Comparison of ENCODE assay signal across 1 cellular context in genomic region chr3:8657804-8658311, GRCh38.
TF ChIP-seq lines count a peak whose summit lies in the region.

No MANE protein-coding gene starts in this region.

TF ChIP-seq in WTC11, 78 proteins besides CTCF, POLR2A, EP300 and RAD21 (continued from another document):
- TF ChIP-seq, protein P1, sequence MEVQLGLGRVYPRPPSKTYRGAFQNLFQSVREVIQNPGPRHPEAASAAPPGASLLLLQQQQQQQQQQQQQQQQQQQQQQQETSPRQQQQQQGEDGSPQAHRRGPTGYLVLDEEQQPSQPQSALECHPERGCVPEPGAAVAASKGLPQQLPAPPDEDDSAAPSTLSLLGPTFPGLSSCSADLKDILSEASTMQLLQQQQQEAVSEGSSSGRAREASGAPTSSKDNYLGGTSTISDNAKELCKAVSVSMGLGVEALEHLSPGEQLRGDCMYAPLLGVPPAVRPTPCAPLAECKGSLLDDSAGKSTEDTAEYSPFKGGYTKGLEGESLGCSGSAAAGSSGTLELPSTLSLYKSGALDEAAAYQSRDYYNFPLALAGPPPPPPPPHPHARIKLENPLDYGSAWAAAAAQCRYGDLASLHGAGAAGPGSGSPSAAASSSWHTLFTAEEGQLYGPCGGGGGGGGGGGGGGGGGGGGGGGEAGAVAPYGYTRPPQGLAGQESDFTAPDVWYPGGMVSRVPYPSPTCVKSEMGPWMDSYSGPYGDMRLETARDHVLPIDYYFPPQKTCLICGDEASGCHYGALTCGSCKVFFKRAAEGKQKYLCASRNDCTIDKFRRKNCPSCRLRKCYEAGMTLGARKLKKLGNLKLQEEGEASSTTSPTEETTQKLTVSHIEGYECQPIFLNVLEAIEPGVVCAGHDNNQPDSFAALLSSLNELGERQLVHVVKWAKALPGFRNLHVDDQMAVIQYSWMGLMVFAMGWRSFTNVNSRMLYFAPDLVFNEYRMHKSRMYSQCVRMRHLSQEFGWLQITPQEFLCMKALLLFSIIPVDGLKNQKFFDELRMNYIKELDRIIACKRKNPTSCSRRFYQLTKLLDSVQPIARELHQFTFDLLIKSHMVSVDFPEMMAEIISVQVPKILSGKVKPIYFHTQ (CRISPR knock-in tag; IDR thresholded peaks at IDR 0.05): no peak
- no peak for TF ChIP-seq USF2 (CRISPR knock-in tag; IDR thresholded peaks at IDR 0.05)
TF ChIP-seq in WTC11: peak in this region for 0.
